Comparison of ENCODE assay signal across 18 cellular contexts in genomic region chr2:54473876-54474275, GRCh38. TPM values are rescaled to one million over a fixed set of nuclear protein-coding genes. Genes with fewer than 3 reads are reported as not detected.
DNase-seq lines count a peak whose midpoint lies in the region; ATAC-seq and TF ChIP-seq lines count a peak whose summit lies in the region.
"Had no signal": no experiment of that assay in that cellular context is flagged by ENCODE, and none has a peak within 500 bp of the region (broad histone marks: within the 10 kb centered on the region; RNA-seq: fewer than 3 reads in every experiment).

No MANE protein-coding gene starts in this region.

- no peaks in the 10 kb centered on the region for H3K27me3 Mint-ChIP-seq in chondrocyte (ENCODE audit: low read depth)
- H3K27me3 Mint-ChIP-seq in osteocyte (ENCODE audit: unreplicated experiment): no peaks in the 10 kb centered on the region
- H3K27me3 Mint-ChIP-seq in type B pancreatic cell: no peaks in the 10 kb centered on the region

- no peaks in the 10 kb centered on the region for H3K9me3 ChIP-seq in heart right ventricle
- peaks cover 0 to 3% (median 0%) of the 10 kb centered on the region in 12 donors for H3K9me3 ChIP-seq in heart left ventricle

- no peak for TF ChIP-seq CTCF in heart right ventricle (IDR thresholded peaks at IDR 0.05)
- no peak for TF ChIP-seq CTCF in heart left ventricle (IDR thresholded peaks at IDR 0.05)
- no peak for TF ChIP-seq CTCF in chondrocyte (IDR thresholded peaks at IDR 0.05)
- TF ChIP-seq CTCF in osteocyte (IDR thresholded peaks at IDR 0.05): no peak
- no peak for TF ChIP-seq CTCF in type B pancreatic cell (conservative IDR thresholded peaks at IDR 0.05)

- H3K9me3 Mint-ChIP-seq in chondrocyte (ENCODE audit: low read depth): no peaks in the 10 kb centered on the region
- no peaks in the 10 kb centered on the region for H3K9me3 Mint-ChIP-seq in osteocyte (ENCODE audit: unreplicated experiment)
- H3K9me3 Mint-ChIP-seq in type B pancreatic cell: no peaks in the 10 kb centered on the region

- H3K27ac ChIP-seq in heart right ventricle: peak overlapping the region in 6 of 10 donors; percentile 3 to 98 (median 60)
- peak overlapping the region in 5 of 12 donors; percentile 14 to 80 (median 44) for H3K27ac ChIP-seq in heart left ventricle
- H3K27ac ChIP-seq: KMS-11, RWPE1 had no signal

- no peak overlapping the region for H3K4me3 Mint-ChIP-seq in chondrocyte (ENCODE audit: unreplicated experiment)
- no peak overlapping the region for H3K4me3 Mint-ChIP-seq in osteocyte (ENCODE audit: unreplicated experiment)
- no peak overlapping the region for H3K4me3 Mint-ChIP-seq in type B pancreatic cell
- H3K4me3 Mint-ChIP-seq: CD14-positive monocyte had no signal

- H3K4me3 ChIP-seq in heart right ventricle: no peak overlapping the region
- H3K4me3 ChIP-seq in heart left ventricle: peak overlapping the region in 2 of 12 donors; percentile 1 to 43

- ATAC-seq in heart right ventricle (no peak), heart left ventricle (no peak)
- ATAC-seq: PC-3 had no signal

- H3K4me1 Mint-ChIP-seq in chondrocyte (ENCODE audit: low read depth): peaks cover 93% of the 10 kb centered on the region
- peaks cover 84% of the 10 kb centered on the region for H3K4me1 Mint-ChIP-seq in osteocyte (ENCODE audit: unreplicated experiment)
- peaks cover 50% of the 10 kb centered on the region for H3K4me1 Mint-ChIP-seq in type B pancreatic cell (ENCODE audit: unreplicated experiment)
- H3K4me1 Mint-ChIP-seq: CD14-positive monocyte had no signal

- H3K36me3 Mint-ChIP-seq in chondrocyte (ENCODE audit: low read depth): no peaks in the 10 kb centered on the region
- peaks cover 3% of the 10 kb centered on the region for H3K36me3 Mint-ChIP-seq in osteocyte (ENCODE audit: unreplicated experiment)
- H3K36me3 Mint-ChIP-seq in type B pancreatic cell: peaks cover 4% of the 10 kb centered on the region
- H3K36me3 Mint-ChIP-seq: CD14-positive monocyte had no signal

- 56% methylated on average over 1 of the region's 1 CpG for WGBS in heart right ventricle, 2 donors
- WGBS in heart left ventricle, 4 donors: 23 to 47% (median 41%) methylated on average over 1 of the region's 1 CpG

- intact Hi-C loops in heart right ventricle (cut with DNase I): no loop called here
- intact Hi-C loops in heart left ventricle (cut with DNase I): no loop called here

- DNase-seq in heart right ventricle (no peak), heart left ventricle (no peak), chondrocyte (ENCODE audit: low spot score) (no peak), osteocyte (ENCODE audit: extremely low spot score, unreplicated experiment) (no peak), type B pancreatic cell (ENCODE audit: extremely low spot score, unreplicated experiment) (no peak), cerebellum (ENCODE audit: low spot score) (no peak), NCI-H446 (lab: John Stamatoyannopoulos, UW) (no peak), NCI-H526 treated with DMSO at 0.1 percent for 48 hours (lab: John Stamatoyannopoulos, UW) (no peak)
- DNase-seq: 8988T, DMS79 treated with DMSO at 0.1 percent for 48 hours, NCI-H1417, NCI-H187, NCI-H2227 treated with DMSO at 0.1 percent for 48 hours, NCI-H524, PC-3 had no signal

- no peak for TF ChIP-seq POLR2A in heart left ventricle (IDR thresholded peaks at IDR 0.05)

- H3K4me1 ChIP-seq in heart right ventricle (peaks cover 14 to 100% (median 94%) of the 10 kb centered on the region in 9 donors), heart left ventricle (peaks cover 21 to 100% (median 86%) of the 10 kb centered on the region in 12 donors)

- H3K36me3 ChIP-seq in heart right ventricle: peaks cover 0 to 4% (median 0%) of the 10 kb centered on the region in 9 donors
- H3K36me3 ChIP-seq in heart left ventricle: peaks cover 0 to under 1% (median 0%) of the 10 kb centered on the region in 9 donors

- H3K27ac Mint-ChIP-seq in chondrocyte (ENCODE audit: unreplicated experiment): peak overlapping the region; percentile 87
- peak overlapping the region; percentile 67 for H3K27ac Mint-ChIP-seq in osteocyte (ENCODE audit: unreplicated experiment)
- H3K27ac Mint-ChIP-seq in type B pancreatic cell: peak overlapping the region; percentile 43
- H3K27ac Mint-ChIP-seq: CD14-positive monocyte had no signal

- H3K27me3 ChIP-seq in heart right ventricle (no peaks in the 10 kb centered on the region), heart left ventricle (no peaks in the 10 kb centered on the region)

RNA-seq across cellular contexts. Expression of gene SPTBN1, which starts 17.7 kb away (rescaled TPM):
- total RNA-seq in heart right ventricle (100 to 1,000 TPM; 366 to 643 (median 507) TPM), heart left ventricle (100 to 1,000 TPM; 378 to 659 (median 424) TPM), chondrocyte (275 to 297 TPM (median 293 TPM) in 3 replicates), osteocyte (248 and 251 TPM in 2 replicates), type B pancreatic cell (ENCODE audit: low replicate concordance) (193 and 214 TPM in 2 replicates), cerebellum (281 TPM)
- polyA plus RNA-seq in heart right ventricle (100 to 1,000 TPM in 1 of 2 donors, 10 to 100 TPM in 1; 91.1 to 142 TPM), heart left ventricle (100 to 1,000 TPM; 124 to 170 TPM)
